9 cellular contexts compared by ENCODE assay signal in genomic region chr6:158769696-158770446, GRCh38. TPM values are rescaled to one million over a fixed set of nuclear protein-coding genes. Genes with fewer than 3 reads are reported as not detected.
A peak's percentile ranks its signal among the peaks of the same experiment; 100 is the strongest.
DNase-seq lines count a peak whose midpoint lies in the region; ATAC-seq and TF ChIP-seq lines count a peak whose summit lies in the region.
"Had no signal": no experiment of that assay in that cellular context is flagged by ENCODE, and none has a peak within 500 bp of the region (broad histone marks: within the 10 kb centered on the region; RNA-seq: fewer than 3 reads in every experiment).

No MANE protein-coding gene starts in this region.

- no peak for ATAC-seq in GM18505 (IDR thresholded peaks at IDR 0.05; ENCODE audit: unreplicated experiment)
- ATAC-seq: HepG2 had no signal

- H3K4me1 ChIP-seq in MM.1S (ENCODE audit: low read length) = no peaks in the 10 kb centered on the region

- H4K20me1 ChIP-seq in MM.1S (ENCODE audit: insufficient read depth, low read length) = no peaks in the 10 kb centered on the region

- H3K27ac ChIP-seq in coronary artery = peak overlapping the region in 1 of 2 donors; percentile 44
- H3K27ac ChIP-seq in MM.1S (ENCODE audit: low read length) = no peak overlapping the region

- no peaks in the 10 kb centered on the region for H3K79me2 ChIP-seq in MM.1S (ENCODE audit: low read length)

- H3K27me3 ChIP-seq in MM.1S (replicated peaks; ENCODE audit: insufficient read depth, low read length) = no peaks in the 10 kb centered on the region

- DNase-seq in NCI-H446 (lab: John Stamatoyannopoulos, UW) (peak; percentile 63 to 86), coronary artery (ENCODE audit: low spot score) (peak; percentile 79), occipital lobe (lab: John Stamatoyannopoulos, UW) (peak; percentile 21), MM.1S (no peak), lower leg skin (ENCODE audit: low spot score in 2 of 2) (no peak), OCI-M2 (lab: John Stamatoyannopoulos, UW; ENCODE audit: unreplicated experiment) (no peak), COLO829 (ENCODE audit: low spot score) (no peak)

- no peaks in the 10 kb centered on the region for H3K9me2 ChIP-seq in MM.1S (replicated peaks; ENCODE audit: insufficient read depth, low read length)

- H3K36me3 ChIP-seq in MM.1S (replicated peaks; ENCODE audit: insufficient read depth, low read length) = no peaks in the 10 kb centered on the region

- no peaks in the 10 kb centered on the region for H3F3A ChIP-seq in MM.1S (ENCODE audit: insufficient read depth, low read length)

- no peak overlapping the region for H2AFZ ChIP-seq in MM.1S (ENCODE audit: low read length)

- no peak for TF ChIP-seq CTCF in coronary artery (IDR thresholded peaks at IDR 0.05)
- TF ChIP-seq CTCF in MM.1S (IDR thresholded peaks at IDR 0.05; ENCODE audit: low read length) = no peak
- TF ChIP-seq CTCF in lower leg skin (IDR thresholded peaks at IDR 0.05) = no peak

- intact Hi-C loops in lower leg skin (cut with DNase I; ENCODE audit: low total_unique reads) = no loop called here

- H3K4me3 ChIP-seq in coronary artery (no peak overlapping the region), MM.1S (ENCODE audit: low read length) (no peak overlapping the region), lower leg skin (ENCODE audit: low read depth, poor library complexity, severe bottlenecking) (no peak overlapping the region)

- H3K4me2 ChIP-seq in MM.1S (ENCODE audit: low read depth, low read length) = no peak overlapping the region

- 89% methylated on average over 18 of the region's 18 CpGs for WGBS in lower leg skin, 2 donors

- H3K9ac ChIP-seq in MM.1S (ENCODE audit: low read length) = no peak overlapping the region

- TF ChIP-seq POLR2A in GM18505 (IDR thresholded peaks at IDR 0.05; ENCODE audit: borderline replicate concordance, extremely low read depth, insufficient read depth, insufficient read length) = peak; percentile 13
- no peak for TF ChIP-seq POLR2A in lower leg skin (IDR thresholded peaks at IDR 0.05)

- H3K9me3 ChIP-seq in MM.1S (replicated peaks; ENCODE audit: insufficient read depth, low read length) = no peaks in the 10 kb centered on the region

RNA-seq across cellular contexts. Expression of gene EZR, which starts 49.3 kb away (rescaled TPM):
- total RNA-seq in occipital lobe (162 TPM), lower leg skin (100 to 1,000 TPM; 200 to 235 (median 212) TPM)

Comparison
In these comparisons a context has a peak if more than half of its experiments do, and no peak if none do; other contexts are left out.
1. DNase-seq: peak in NCI-H446 (2 of 2), coronary artery (single experiment) and occipital lobe (single experiment); none in MM.1S (single experiment), lower leg skin (0 of 2), OCI-M2 (single experiment) and COLO829 (single experiment).